ENCODE assay signal across 17 cellular contexts in genomic region chr13:49836516-49836915, GRCh38. TPM values are rescaled to one million over a fixed set of nuclear protein-coding genes. Genes with fewer than 3 reads are reported as not detected.
A peak's percentile ranks its signal among the peaks of the same experiment; 100 is the strongest.
DNase-seq lines count a peak whose midpoint lies in the region; ATAC-seq and TF ChIP-seq lines count a peak whose summit lies in the region.
"Had no signal": no experiment of that assay in that cellular context is flagged by ENCODE, and none has a peak within 500 bp of the region (broad histone marks: within the 10 kb centered on the region; RNA-seq: fewer than 3 reads in every experiment).

No MANE protein-coding gene starts in this region.

- CTCF ChIA-PET in activated CD4-positive, alpha-beta memory T cell treated with anti-CD3 and anti-CD28 coated beads, Interleukin-2, amount 10 ng/mL, durations not matched to agents 7 days and 5 days (lab: Charles Lee) = no interaction called here

- H3K4me1 Mint-ChIP-seq in activated CD4-positive, alpha-beta memory T cell treated with anti-CD3 and anti-CD28 coated beads, Interleukin-2, amount 10 ng/mL, durations not matched to agents 7 days and 5 days = no peaks in the 10 kb centered on the region
- H3K4me1 Mint-ChIP-seq: central memory CD8-positive, alpha-beta T cell had no signal

- peaks cover 3% of the 10 kb centered on the region for H3K9me3 Mint-ChIP-seq in activated CD4-positive, alpha-beta memory T cell treated with anti-CD3 and anti-CD28 coated beads, Interleukin-2, amount 10 ng/mL, durations not matched to agents 7 days and 5 days
- H3K9me3 Mint-ChIP-seq: activated naive CD8-positive, alpha-beta T cell treated with anti-CD3 and anti-CD28 coated beads, Interleukin-2, amount 10 ng/mL, durations not matched to agents 7 days and 5 days; central memory CD8-positive, alpha-beta T cell; T-helper 2 cell treated with Interferon-gamma antibody and Interleukin-4, amounts not matched to agents 5 μg/mL and 100 μg/mL, for 36 hours had no signal

- intact Hi-C loops in mucosa of descending colon (cut with DNase I, micrococcal nuclease) = no loop called here

- H3K4me1 ChIP-seq in SJSA1 (replicated peaks) = peaks cover 47% of the 10 kb centered on the region
- H3K4me1 ChIP-seq in foreskin keratinocyte = peaks cover 8% of the 10 kb centered on the region
- H3K4me1 ChIP-seq in mucosa of descending colon (ENCODE audit: low read depth) = no peaks in the 10 kb centered on the region

- H3K27me3 ChIP-seq in SJSA1 (replicated peaks) (no peaks in the 10 kb centered on the region), foreskin keratinocyte (peaks cover under 1% of the 10 kb centered on the region)

- no peaks in the 10 kb centered on the region for H3K36me3 Mint-ChIP-seq in activated CD4-positive, alpha-beta memory T cell treated with anti-CD3 and anti-CD28 coated beads, Interleukin-2, amount 10 ng/mL, durations not matched to agents 7 days and 5 days (ENCODE audit: low read depth)
- H3K36me3 Mint-ChIP-seq: activated naive CD8-positive, alpha-beta T cell treated with anti-CD3 and anti-CD28 coated beads, Interleukin-2, amount 10 ng/mL, durations not matched to agents 7 days and 5 days; CD4-positive, CD25-positive, alpha-beta regulatory T cell had no signal

- ATAC-seq in foreskin keratinocyte = peak; percentile 62
- ATAC-seq in mucosa of descending colon = no peak

- DNase-seq in NCI-H1105 treated with DMSO at 0.1 percent for 48 hours (lab: John Stamatoyannopoulos, UW) (peak; percentile 1), NCI-H1105 (lab: John Stamatoyannopoulos, UW) (no peak), SJSA1 (ENCODE audit: low read depth in 1 of 2, low spot score in 2 of 2) (no peak), foreskin keratinocyte (peak in 1 of 2 donors; percentile 48), renal cortical epithelial cell (ENCODE audit: low read depth) (peak; percentile 43), mucosa of descending colon (no peak)
- DNase-seq in activated CD4-positive, alpha-beta memory T cell treated with anti-CD3 and anti-CD28 coated beads, Interleukin-2, amount 10 ng/mL, durations not matched to agents 7 days and 5 days = no peak
- no peak for DNase-seq in effector CD8-positive, alpha-beta T cell (lab: John Stamatoyannopoulos, UW)
- DNase-seq: activated CD4-positive, alpha-beta T cell treated with anti-CD3 and anti-CD28 coated beads for 4 hours; activated naive CD8-positive, alpha-beta T cell treated with anti-CD3 and anti-CD28 coated beads, Interleukin-2, amount 10 ng/mL, durations not matched to agents 7 days and 5 days; CD4-positive, CD25-positive, alpha-beta regulatory T cell; kidney; NCI-H187; NCI-H524 treated with DMSO at 0.1 percent for 48 hours; posterior cingulate gyrus had no signal

- H3K9me3 ChIP-seq in SJSA1 (replicated peaks) (no peaks in the 10 kb centered on the region), mucosa of descending colon (no peaks in the 10 kb centered on the region)

- H3K27ac ChIP-seq in SJSA1 = peak overlapping the region; percentile 90
- H3K27ac ChIP-seq in foreskin keratinocyte = no peak overlapping the region

- H3K4me3 ChIP-seq in SJSA1 (no peak overlapping the region), mucosa of descending colon (no peak overlapping the region)

- POLR2A ChIA-PET in activated CD4-positive, alpha-beta memory T cell treated with anti-CD3 and anti-CD28 coated beads, Interleukin-2, amount 10 ng/mL, durations not matched to agents 7 days and 5 days (lab: Charles Lee) = no interaction called here

- no peak overlapping the region for H3K27ac Mint-ChIP-seq in activated CD4-positive, alpha-beta memory T cell treated with anti-CD3 and anti-CD28 coated beads, Interleukin-2, amount 10 ng/mL, durations not matched to agents 7 days and 5 days
- H3K27ac Mint-ChIP-seq: activated naive CD8-positive, alpha-beta T cell treated with anti-CD3 and anti-CD28 coated beads, Interleukin-2, amount 10 ng/mL, durations not matched to agents 7 days and 5 days; T-helper 2 cell treated with Interferon-gamma antibody and Interleukin-4, amounts not matched to agents 5 μg/mL and 100 μg/mL, for 36 hours had no signal

- TF ChIP-seq CTCF in foreskin keratinocyte (conservative IDR thresholded peaks at IDR 0.05) (no peak), mucosa of descending colon (IDR thresholded peaks at IDR 0.05) (no peak)

- no peaks in the 10 kb centered on the region for H3K27me3 Mint-ChIP-seq in activated CD4-positive, alpha-beta memory T cell treated with anti-CD3 and anti-CD28 coated beads, Interleukin-2, amount 10 ng/mL, durations not matched to agents 7 days and 5 days
- H3K27me3 Mint-ChIP-seq: activated naive CD8-positive, alpha-beta T cell treated with anti-CD3 and anti-CD28 coated beads, Interleukin-2, amount 10 ng/mL, durations not matched to agents 7 days and 5 days had no signal

- no peaks in the 10 kb centered on the region for H3K36me3 ChIP-seq in SJSA1
- no peaks in the 10 kb centered on the region for H3K36me3 ChIP-seq in mucosa of descending colon (ENCODE audit: low read depth)

- no peak overlapping the region for H3K4me3 Mint-ChIP-seq in activated CD4-positive, alpha-beta memory T cell treated with anti-CD3 and anti-CD28 coated beads, Interleukin-2, amount 10 ng/mL, durations not matched to agents 7 days and 5 days
- H3K4me3 Mint-ChIP-seq: activated naive CD8-positive, alpha-beta T cell treated with anti-CD3 and anti-CD28 coated beads, Interleukin-2, amount 10 ng/mL, durations not matched to agents 7 days and 5 days; CD4-positive, CD25-positive, alpha-beta regulatory T cell; central memory CD8-positive, alpha-beta T cell; T-helper 2 cell treated with Interferon-gamma antibody and Interleukin-4, amounts not matched to agents 5 μg/mL and 100 μg/mL, for 36 hours had no signal

RNA-seq across cellular contexts. Expression of gene KPNA3, which starts 44.0 kb away (rescaled TPM):
- total RNA-seq in SJSA1 (2014; rRNA removed; shearing (Covaris generic)) = 29.9 and 41.1 TPM in 2 replicates
- 43.0 and 45.6 TPM in 2 replicates for total RNA-seq in foreskin keratinocyte
- polyA plus RNA-seq in foreskin keratinocyte = 14.1 and 17.9 TPM in 2 replicates
- 40.6 and 57.9 TPM in 2 replicates for total RNA-seq in renal cortical epithelial cell
- 10 to 100 TPM; 34.9 to 36.1 TPM for total RNA-seq in activated CD4-positive, alpha-beta memory T cell treated with anti-CD3 and anti-CD28 coated beads, Interleukin-2, amount 10 ng/mL, durations not matched to agents 7 days and 5 days
- total RNA-seq in mucosa of descending colon = 10 to 100 TPM; 20.0 to 45.6 (median 24.6) TPM

Comparison
In these comparisons a context has a peak if more than half of its experiments do, and no peak if none do; other contexts are left out.
1. DNase-seq: peak in NCI-H1105 treated with DMSO at 0.1 percent for 48 hours (single experiment) and renal cortical epithelial cell (single experiment); none in NCI-H1105 (single experiment), SJSA1 (0 of 2), activated CD4-positive, alpha-beta memory T cell treated with anti-CD3 and anti-CD28 coated beads, Interleukin-2, amount 10 ng/mL, durations not matched to agents 7 days and 5 days (single experiment), effector CD8-positive, alpha-beta T cell (single experiment) and mucosa of descending colon (0 of 3).